21 cellular contexts compared by ENCODE assay signal in genomic region chr11:111336062-111336461, GRCh38. TPM values are rescaled to one million over a fixed set of nuclear protein-coding genes. Genes with fewer than 3 reads are reported as not detected.
A peak's percentile ranks its signal among the peaks of the same experiment; 100 is the strongest.
DNase-seq lines count a peak whose midpoint lies in the region; ATAC-seq and TF ChIP-seq lines count a peak whose summit lies in the region.
"Had no signal": no experiment of that assay in that cellular context is flagged by ENCODE, and none has a peak within 500 bp of the region (broad histone marks: within the 10 kb centered on the region; RNA-seq: fewer than 3 reads in every experiment).

No MANE protein-coding gene starts in this region.

- no peaks in the 10 kb centered on the region for H3K9me2 ChIP-seq in Karpas-422 (replicated peaks; ENCODE audit: insufficient read depth, low read length)

- intact Hi-C loops in body of pancreas (cut with DNase I) (no loop called here), stomach (cut with DNase I; ENCODE audit: low total_unique reads) (no loop called here)

- peaks cover 20% of the 10 kb centered on the region for H3K27me3 Mint-ChIP-seq in T-helper 17 cell
- H3K27me3 Mint-ChIP-seq: B cell had no signal

- no peaks in the 10 kb centered on the region for H3K4me1 Mint-ChIP-seq in T-helper 17 cell
- H3K4me1 Mint-ChIP-seq: B cell had no signal

- no peaks in the 10 kb centered on the region for H3K79me2 ChIP-seq in Karpas-422 (ENCODE audit: low read length)

- no peak for TF ChIP-seq EP300 in stomach (IDR thresholded peaks at IDR 0.05)

- H3K4me3 Mint-ChIP-seq in T-helper 17 cell = no peak overlapping the region
- H3K4me3 Mint-ChIP-seq: B cell had no signal

- no peak overlapping the region for H3K9ac ChIP-seq in BLaER1 treated with 17β-estradiol and CSF1 and Interleukin-3, amounts not matched to agents 10 nM and 100 nM
- H3K9ac ChIP-seq in Karpas-422 (ENCODE audit: low read length) = no peak overlapping the region

- no peak overlapping the region for H3K4me3 ChIP-seq in BLaER1 treated with 17β-estradiol and CSF1 and Interleukin-3, amounts not matched to agents 10 nM and 100 nM
- H3K4me3 ChIP-seq in Karpas-422 (ENCODE audit: low read length) (peak overlapping the region; percentile 29), body of pancreas (no peak overlapping the region), stomach (no peak overlapping the region)
- H3K4me3 ChIP-seq: SJCRH30 had no signal

- H3K36me3 ChIP-seq in BLaER1 treated with 17β-estradiol and CSF1 and Interleukin-3, amounts not matched to agents 10 nM and 100 nM = peaks cover 0 to 8% (median 0%) of the 10 kb centered on the region in 11 experiments; a peak in 6 of 22 replicates
- H3K36me3 ChIP-seq in Karpas-422 (ENCODE audit: insufficient read depth, low read length) (no peaks in the 10 kb centered on the region), body of pancreas (replicated peaks in 1 of 2; ENCODE audit: insufficient read depth in 1 of 2, low read depth in 2 of 2) (no peaks in the 10 kb centered on the region), stomach (no peaks in the 10 kb centered on the region)
- H3K36me3 ChIP-seq: SJCRH30 had no signal

- 74 to 78% methylated on average over 4 of the region's 4 CpGs for WGBS in body of pancreas, 2 donors
- 80 to 84% (median 83%) methylated on average over 4 of the region's 4 CpGs for WGBS in stomach, 5 donors

- H4K20me1 ChIP-seq in BLaER1 treated with 17β-estradiol and CSF1 and Interleukin-3, amounts not matched to agents 10 nM and 100 nM = no peaks in the 10 kb centered on the region
- H4K20me1 ChIP-seq in Karpas-422 (ENCODE audit: insufficient read depth, low read depth, low read length) = peaks cover 44% of the 10 kb centered on the region

- H3K9me3 ChIP-seq in BLaER1 treated with 17β-estradiol and CSF1 and Interleukin-3, amounts not matched to agents 10 nM and 100 nM (replicated peaks in 1 of 11) = peaks cover 14 to 22% (median 16%) of the 10 kb centered on the region in 11 experiments; a peak in 20 of 22 replicates
- H3K9me3 ChIP-seq in Karpas-422 (ENCODE audit: low read length) (no peaks in the 10 kb centered on the region), body of pancreas (no peaks in the 10 kb centered on the region), stomach (no peaks in the 10 kb centered on the region), T-helper 17 cell (ENCODE audit: control insufficient read depth, low read length, poor library complexity, severe bottlenecking) (no peaks in the 10 kb centered on the region)
- H3K9me3 ChIP-seq: SJCRH30 had no signal

- peak overlapping the region in 6 of 11 experiments; percentile 5 to 42 (median 8); a peak in 6 of 22 replicates for H3K4me2 ChIP-seq in BLaER1 treated with 17β-estradiol and CSF1 and Interleukin-3, amounts not matched to agents 10 nM and 100 nM
- peak overlapping the region; percentile 59 for H3K4me2 ChIP-seq in Karpas-422 (ENCODE audit: low read depth, low read length, poor library complexity, severe bottlenecking)

- TF ChIP-seq CTCF in body of pancreas (IDR thresholded peaks at IDR 0.05) (no peak), stomach (IDR thresholded peaks at IDR 0.05) (no peak)

- H3K27ac Mint-ChIP-seq in T-helper 17 cell = no peak overlapping the region
- H3K27ac Mint-ChIP-seq: B cell had no signal

- H3K36me3 Mint-ChIP-seq in T-helper 17 cell (ENCODE audit: low read depth) = peaks cover 6% of the 10 kb centered on the region

- DNase-seq in Karpas-422 = peak; percentile 94
- no peak for DNase-seq in body of pancreas
- no peak for DNase-seq in stomach
- no peak for DNase-seq in T-helper 17 cell
- DNase-seq in hippocampal formation (lab: John Stamatoyannopoulos, UW) = no peak
- DNase-seq: GOT3, KG1, NCI-H1092, NCI-H1417 treated with DMSO at 0.1 percent for 48 hours, NCI-H1694 treated with DMSO at 0.1 percent for 48 hours, NCI-H2081 treated with DMSO at 0.1 percent for 48 hours, NCI-H2171 treated with DMSO at 0.1 percent for 48 hours, NCI-H510A treated with DMSO at 0.1 percent for 48 hours, NCI-H774, SJCRH30 had no signal

- H3K27ac ChIP-seq in BLaER1 treated with 17β-estradiol and CSF1 and Interleukin-3, amounts not matched to agents 10 nM and 100 nM = no peak overlapping the region
- no peak overlapping the region for H3K27ac ChIP-seq in Karpas-422 (ENCODE audit: low read length)
- peak overlapping the region; percentile 1 to 78 (median 74) for H3K27ac ChIP-seq in body of pancreas
- peak overlapping the region in 4 of 5 donors; percentile 32 to 75 (median 66) for H3K27ac ChIP-seq in stomach
- H3K27ac ChIP-seq: SJCRH30 had no signal

- ATAC-seq in body of pancreas (no peak), HG03039 (IDR thresholded peaks at IDR 0.05; ENCODE audit: unreplicated experiment) (no peak), T-helper 17 cell (no peak)
- ATAC-seq: PC-3 had no signal

- no peaks in the 10 kb centered on the region for H3K27me3 ChIP-seq in BLaER1 treated with 17β-estradiol and CSF1 and Interleukin-3, amounts not matched to agents 10 nM and 100 nM
- H3K27me3 ChIP-seq in Karpas-422 (ENCODE audit: low read length) = no peaks in the 10 kb centered on the region; the same call in 1 of the 2 replicates
- no peaks in the 10 kb centered on the region for H3K27me3 ChIP-seq in body of pancreas
- no peaks in the 10 kb centered on the region for H3K27me3 ChIP-seq in stomach
- H3K27me3 ChIP-seq: SJCRH30 had no signal

- TF ChIP-seq POLR2A in body of pancreas (IDR thresholded peaks at IDR 0.05) (no peak), stomach (IDR thresholded peaks at IDR 0.05) (no peak)

- no peak overlapping the region for H2AFZ ChIP-seq in Karpas-422 (ENCODE audit: low read length)

- peaks cover 0 to 13% (median 6%) of the 10 kb centered on the region in 10 experiments; a peak in 6 of 20 replicates for H3K4me1 ChIP-seq in BLaER1 treated with 17β-estradiol and CSF1 and Interleukin-3, amounts not matched to agents 10 nM and 100 nM
- H3K4me1 ChIP-seq in Karpas-422 (ENCODE audit: low read length) (peaks cover 38% of the 10 kb centered on the region), body of pancreas (peaks cover 59% of the 10 kb centered on the region), stomach (peaks cover 40 to 62% (median 45%) of the 10 kb centered on the region in 4 donors)
- H3K4me1 ChIP-seq: SJCRH30 had no signal

RNA-seq across cellular contexts. Expression of gene POU2AF3, which starts 37.7 kb away (rescaled TPM):
- not detected in 2 replicates for total RNA-seq in Karpas-422 (2014; rRNA removed; shearing (Covaris generic); ENCODE audit: low replicate concordance)
- total RNA-seq in body of pancreas (10 to 100 TPM in 1 of 2 donors, 1 to 10 TPM in 1; 1.0 to 10.9 TPM), stomach (1 to 10 TPM in 4 of 5 donors, under 1 TPM in 1; 0.58 to 7.6 (median 3.1) TPM), T-helper 17 cell (not detected)
- polyA plus RNA-seq in stomach = 10 to 100 TPM in 1 of 3 donors, 1 to 10 TPM in 2; 3.3 to 10.1 (median 4.3) TPM
- total RNA-seq: IMR-90, PC-3, SJCRH30 had no signal

RNA-seq across cellular contexts. Expression of gene POU2AF1, which starts 43.0 kb away (rescaled TPM):
- 803 and 894 TPM in 2 replicates for total RNA-seq in Karpas-422 (2014; rRNA removed; shearing (Covaris generic); ENCODE audit: low replicate concordance)
- total RNA-seq in body of pancreas (1 to 10 TPM in 1 of 2 donors, not detected in 1; 8.9 TPM), stomach (10 to 100 TPM in 2 of 5 donors, 1 to 10 TPM in 2, not detected in 1; 2.8 to 43.2 (median 14.8) TPM), T-helper 17 cell (10 to 100 TPM in 1 of 2 donors, 1 to 10 TPM in 1; 1.6 to 10.5 TPM)
- polyA plus RNA-seq in stomach = 10 to 100 TPM in 1 of 3 donors, 1 to 10 TPM in 2; 7.0 to 12.3 (median 8.8) TPM
- total RNA-seq: IMR-90, PC-3, RPMI7951, SJCRH30 had no signal
- polyA plus RNA-seq: IMR-90 had no signal

Comparison
In these comparisons a context has a peak if more than half of its experiments do, and no peak if none do; other contexts are left out.
1. H3K27ac ChIP-seq: peak in body of pancreas (4 of 4) and stomach (4 of 5); none in BLaER1 treated with 17β-estradiol and CSF1 and Interleukin-3, amounts not matched to agents 10 nM and 100 nM (0 of 11) and Karpas-422 (single experiment).
2. RNA of gene POU2AF1, which starts 43.0 kb away (total RNA-seq): 803 to 894 TPM in Karpas-422; 1.6 to 10.5 TPM in T-helper 17 cell, 8.9 TPM in body of pancreas and 2.8 to 43.2 TPM in stomach; every median in the first group is over 10 times any median in the second.